14 cellular contexts compared by ENCODE assay signal in genomic region chr6:125306756-125307149, GRCh38. TPM values are rescaled to one million over a fixed set of nuclear protein-coding genes. Genes with fewer than 3 reads are reported as not detected.
A peak's percentile ranks its signal among the peaks of the same experiment; 100 is the strongest.
DNase-seq lines count a peak whose midpoint lies in the region; ATAC-seq, FAIRE-seq and TF ChIP-seq lines count a peak whose summit lies in the region.
"Had no signal": no experiment of that assay in that cellular context is flagged by ENCODE, and none has a peak within 500 bp of the region (broad histone marks: within the 10 kb centered on the region; RNA-seq: fewer than 3 reads in every experiment).

No MANE protein-coding gene starts in this region.

- H3K27ac ChIP-seq in K562 (ENCODE audit: extremely low read depth, low read depth, low read length), result peak overlapping the region; percentile 84
- H3K27ac ChIP-seq: C4-2B, GM23248 had no signal

- no peaks in the 10 kb centered on the region for H4K20me1 ChIP-seq in K562 (replicated peaks; ENCODE audit: control insufficient read depth, insufficient read depth, low read length)

- intact Hi-C loops in Caco-2 (cut with micrococcal nuclease; ENCODE audit: unreplicated experiment) (loop anchor here (1.0 to 5.0 kb wide), 2 partner anchors 84 to 114 kb away; no protein-coding TSS in a partner anchor), K562 (cut with micrococcal nuclease) (loop anchor here (2.0 to 5.0 kb wide), 2 partner anchors 114 to 651 kb away; partner anchors contain the start of gene HINT3)

- no peaks in the 10 kb centered on the region for H3K9me1 ChIP-seq in K562 (ENCODE audit: control insufficient read depth, insufficient read depth, low read length)

- no peak for TF ChIP-seq RAD21 in K562 (CRISPR knock-in tag; conservative IDR thresholded peaks at IDR 0.05 in 1 of 2, IDR thresholded peaks at IDR 0.05 in 1 of 2)

- H3K4me2 ChIP-seq in K562 (ENCODE audit: insufficient read depth, low read length), result peak overlapping the region; percentile 72

- H3K9me3 Mint-ChIP-seq in Caco-2 (ENCODE audit: unreplicated experiment) (peaks cover 14% of the 10 kb centered on the region), neural crest cell (peaks cover 9% of the 10 kb centered on the region)
- no peaks in the 10 kb centered on the region for H3K9me3 Mint-ChIP-seq in effector memory CD8-positive, alpha-beta T cell

- no peak for TF ChIP-seq EP300 in K562 (IDR thresholded peaks at IDR 0.05; ENCODE audit: low read length)

- ATAC-seq in K562, result no peak
- ATAC-seq in GM18867 (IDR thresholded peaks at IDR 0.05; ENCODE audit: unreplicated experiment), result no peak
- ATAC-seq in effector memory CD8-positive, alpha-beta T cell (replicated peaks), result no peak
- ATAC-seq: HepG2 had no signal

- no peaks in the 10 kb centered on the region for H3K27me3 Mint-ChIP-seq in Caco-2 (ENCODE audit: insufficient read depth, unreplicated experiment)
- peaks cover 43% of the 10 kb centered on the region for H3K27me3 Mint-ChIP-seq in neural crest cell (ENCODE audit: low read depth)
- peaks cover 22 to 36% of the 10 kb centered on the region in 2 donors for H3K27me3 Mint-ChIP-seq in effector memory CD8-positive, alpha-beta T cell

- in situ Hi-C loops in K562 (cut with MboI), result loop anchor here (10.0 kb wide), 1 partner anchor 432 kb away; no protein-coding TSS in a partner anchor

- TF ChIP-seq POLR2A in K562 (conservative IDR thresholded peaks at IDR 0.05) (no peak), H54 (IDR thresholded peaks at IDR 0.05; ENCODE audit: low read depth, low read length) (no peak)

- peaks cover 3% of the 10 kb centered on the region; the same call in 1 of the 3 replicates for H3K79me2 ChIP-seq in K562 (ENCODE audit: control insufficient read depth, insufficient read depth, low read length)

- H3K27ac Mint-ChIP-seq in Caco-2 (ENCODE audit: unreplicated experiment), result peak overlapping the region; percentile 37
- H3K27ac Mint-ChIP-seq in neural crest cell (ENCODE audit: unreplicated experiment), result no peak overlapping the region
- no peak overlapping the region for H3K27ac Mint-ChIP-seq in effector memory CD8-positive, alpha-beta T cell
- H3K27ac Mint-ChIP-seq: CD4-positive, alpha-beta memory T cell had no signal

- no peak for DNase-seq in Caco-2
- no peak for DNase-seq in K562 (ENCODE audit: extremely low read depth in 1 of 4, low spot score in 3 of 4)
- DNase-seq in neural crest cell (ENCODE audit: low read depth, low spot score), result no peak
- no peak for DNase-seq in NCI-H510A treated with DMSO at 0.1 percent for 48 hours (lab: John Stamatoyannopoulos, UW)
- no peak for DNase-seq in H54 (ENCODE audit: insufficient read length, low spot score)
- DNase-seq in effector memory CD8-positive, alpha-beta T cell, result no peak
- DNase-seq: BE2C; CD4-positive, alpha-beta memory T cell; H7 had no signal

- H3K4me3 Mint-ChIP-seq in Caco-2 (ENCODE audit: unreplicated experiment), result no peak overlapping the region
- peak overlapping the region; percentile 29 for H3K4me3 Mint-ChIP-seq in neural crest cell
- no peak overlapping the region for H3K4me3 Mint-ChIP-seq in effector memory CD8-positive, alpha-beta T cell

- 20% methylated on average over 3 of the region's 3 CpGs for whole genome bisulfite sequencing in K562 (ENCODE audit: insufficient coverage, low coverage, missing lambda C conversion rate)

- peak overlapping the region in 1 of 2 experiments; percentile 57; a peak in 2 of 4 replicates for H3K9ac ChIP-seq in K562 (ENCODE audit: insufficient read depth in 1 of 2, low read depth in 2 of 2, low read length in 2 of 2)
- H3K9ac ChIP-seq: GM23248 had no signal

- H3K36me3 ChIP-seq in Caco-2 (ENCODE audit: control insufficient read depth, insufficient read depth, low read length) (no peaks in the 10 kb centered on the region), K562 (ENCODE audit: control insufficient read depth, insufficient read depth, low read length) (no peaks in the 10 kb centered on the region)
- H3K36me3 ChIP-seq: BE2C had no signal

- TF ChIP-seq CTCF in Caco-2 (IDR thresholded peaks at IDR 0.05; ENCODE audit: insufficient read depth in 1 of 2, low read depth in 1 of 2, low read length in 1 of 2, severe bottlenecking in 1 of 2, unreplicated experiment in 1 of 2) (no peak), K562 (IDR thresholded peaks at IDR 0.05 in 2 of 3, conservative IDR thresholded peaks at IDR 0.05 in 1 of 3; ENCODE audit: insufficient read depth in 2 of 3, low read depth in 1 of 3, low read length in 3 of 3) (no peak), neural crest cell (conservative IDR thresholded peaks at IDR 0.05) (no peak)

- H3K27me3 ChIP-seq in Caco-2 (replicated peaks; ENCODE audit: control insufficient read depth, insufficient read depth, low read length) (no peaks in the 10 kb centered on the region), K562 (ENCODE audit: control insufficient read depth in 2 of 2, insufficient read depth in 2 of 2, low read length in 2 of 2) (no peaks in the 10 kb centered on the region)

- H3K36me3 Mint-ChIP-seq in Caco-2 (ENCODE audit: insufficient read depth, unreplicated experiment) (no peaks in the 10 kb centered on the region), neural crest cell (ENCODE audit: low read depth) (peaks cover 3% of the 10 kb centered on the region)
- no peaks in the 10 kb centered on the region for H3K36me3 Mint-ChIP-seq in effector memory CD8-positive, alpha-beta T cell (ENCODE audit: insufficient read depth)

- no peak for FAIRE-seq in K562 (lab: Jason Lieb, UNC)
- no peak for FAIRE-seq in H54 (lab: Jason Lieb, UNC)
- FAIRE-seq: A204.1, HepG2 had no signal

- no TSS peak for BruUV-seq in Caco-2 (replicated peaks; lab: Mats Ljungman, UMichigan)
- no TSS peak for BruUV-seq in K562 (replicated peaks; lab: Mats Ljungman, UMichigan)

- H3K4me1 ChIP-seq in Caco-2, result peaks cover 31% of the 10 kb centered on the region
- H3K4me1 ChIP-seq in K562 (replicated peaks in 1 of 2; ENCODE audit: control insufficient read depth in 2 of 2, insufficient read depth in 2 of 2, low read length in 2 of 2), result peaks cover 13 to 48% of the 10 kb centered on the region in 2 experiments
- H3K4me1 ChIP-seq: BE2C had no signal

- H2AFZ ChIP-seq in K562 (ENCODE audit: low read depth, low read length), result peak overlapping the region; percentile 89
- H2AFZ ChIP-seq: GM23248 had no signal

- no peak overlapping the region for H3K4me3 ChIP-seq in Caco-2 (ENCODE audit: low read depth, low read length)
- 0 out of 2 replicates have a peak overlapping the region, but pooled peaks have one; percentile 3 for H3K4me3 ChIP-seq in K562
- H3K4me3 ChIP-seq: GM23248 had no signal

- CTCF ChIA-PET in Caco-2 (lab: Charles Lee) (interaction anchor here (0.9 kb wide), 1 partner anchor 448 kb away, joined by 3 read pairs; no protein-coding TSS in a partner anchor), K562 (lab: Yijun Ruan, JAX; ENCODE audit: low intra/inter-chr PET ratio) (no interaction called here)

- H3K9me3 ChIP-seq in Caco-2 (no peaks in the 10 kb centered on the region), K562 (replicated peaks; ENCODE audit: control insufficient read depth, insufficient read depth, low read depth, low read length) (0 out of 2 replicates have a peak, but pooled peaks cover 3% of the 10 kb centered on the region)
- H3K9me3 ChIP-seq: BE2C had no signal

- peaks cover 24% of the 10 kb centered on the region for H3K4me1 Mint-ChIP-seq in Caco-2 (ENCODE audit: low read depth, unreplicated experiment)
- H3K4me1 Mint-ChIP-seq in neural crest cell, result peaks cover 35% of the 10 kb centered on the region
- peaks cover 16 to 17% of the 10 kb centered on the region in 2 donors for H3K4me1 Mint-ChIP-seq in effector memory CD8-positive, alpha-beta T cell (ENCODE audit: low read depth in 2 of 2)

- POLR2A ChIA-PET in Caco-2 (lab: Charles Lee) (no interaction called here), K562 (lab: Yijun Ruan, JAX) (interaction anchor here (0.6 to 1.1 kb wide), 3 partner anchors 153 to 495 kb away, joined by 3 to 7 read pairs (median 3); partner anchors contain the start of gene TPD52L1)

TF ChIP-seq in K562, 482 proteins besides CTCF, POLR2A, EP300 and RAD21 (continues in another document):
- peak; percentile 37; the same call in 1 of the 2 replicates for TF ChIP-seq ZNF384 (IDR thresholded peaks at IDR 0.05; ENCODE audit: low read depth, low read length)
- peak; percentile 12; the same call in 1 of the 2 replicates for TF ChIP-seq ZNF589 (CRISPR knock-in tag; IDR thresholded peaks at IDR 0.05; ENCODE audit: low read depth)
- TF ChIP-seq ZNF398 (CRISPR knock-in tag; IDR thresholded peaks at IDR 0.05), result 0 out of 2 replicates have a peak, but pooled peaks have one; percentile 17

RNA-seq across cellular contexts. Expression of gene HDDC2, which starts 5.0 kb away (rescaled TPM):
- 62.1 and 66.5 TPM in 2 replicates for total RNA-seq in Caco-2 (2022)
- 73.9 and 153 TPM in 2 replicates for total RNA-seq in K562 (2011; cell fraction: chromatin; rRNA removed; ENCODE audit: low replicate concordance)
- total RNA-seq in K562 (2011; cell fraction: nucleolus; rRNA removed), result 49.4 and 70.0 TPM in 2 replicates
- total RNA-seq in K562 (2011; cell fraction: nucleoplasm; rRNA removed), result 113 and 160 TPM in 2 replicates
- total RNA-seq in K562 (2014; rRNA removed), result 257 and 288 TPM in 2 replicates
- 291 and 320 TPM in 2 replicates for total RNA-seq in K562 (2014; rRNA removed; fragmentation: Illumina TruSeq; extraction: Trizol)
- total RNA-seq in K562 (2015; rRNA removed; fragmentation: Illumina TruSeq; extraction: Trizol), result 212 and 219 TPM in 2 replicates
- total RNA-seq in K562 (2021), result 193 and 194 TPM in 2 replicates
- polyA plus RNA-seq in K562 (2011; rRNA removed), result 307 and 436 TPM in 2 replicates
- polyA plus RNA-seq in K562 (2011; cell fraction: cytosol; rRNA removed), result 294 and 307 TPM in 2 replicates
- polyA plus RNA-seq in K562 (2011; cell fraction: nucleus; rRNA removed), result 134 and 184 TPM in 2 replicates
- polyA plus RNA-seq in K562 (2012), result 183 and 267 TPM in 2 replicates
- 284 and 294 TPM in 2 replicates for polyA plus RNA-seq in K562 (2014; fragmentation: Illumina TruSeq; extraction: Trizol)
- polyA plus RNA-seq in K562 (2014; fragmentation: Nextera tagmentation; extraction: Ambion mirVana), result 100 to 1,000 TPM; 587 to 632 TPM
- 368 and 418 TPM in 2 replicates for polyA plus RNA-seq in K562 (2014; rRNA removed)
- 185 and 206 TPM in 2 replicates for polyA minus RNA-seq in K562 (2011; rRNA and poly(A)+ RNA removed)
- polyA minus RNA-seq in K562 (2011; cell fraction: cytosol; rRNA and poly(A)+ RNA removed), result 56.4 and 57.5 TPM in 2 replicates
- polyA minus RNA-seq in K562 (2011; cell fraction: nucleus; rRNA and poly(A)+ RNA removed), result 77.5 and 119 TPM in 2 replicates
- total RNA-seq in neural crest cell, result 103 and 104 TPM in 2 replicates
